21 cellular contexts compared by ENCODE assay signal in genomic region chr3:62644493-62644892, GRCh38.
"Had no signal": no experiment of that assay in that cellular context is flagged by ENCODE, and none has a peak within 500 bp of the region (broad histone marks: within the 10 kb centered on the region; RNA-seq: fewer than 3 reads in every experiment).

No MANE protein-coding gene starts in this region.

- H3K4me3 ChIP-seq: MG63, PC-9, SJCRH30, SK-N-MC had no signal

- H3K4me2 ChIP-seq: KMS-11, PC-9 had no signal

- H3K27ac ChIP-seq: KMS-11, PC-9, RWPE1, SJCRH30, SK-N-MC had no signal

- DNase-seq: Karpas-422, KBM-7, MG63, NCI-H1048, NCI-H1694 treated with DMSO at 0.1 percent for 48 hours, NCI-H187 treated with DMSO at 0.1 percent for 48 hours, NCI-H2171 treated with DMSO at 0.1 percent for 48 hours, NCI-H2227 treated with DMSO at 0.1 percent for 48 hours, NCI-H446, NCI-H524 treated with DMSO at 0.1 percent for 48 hours, NCI-H526 treated with DMSO at 0.1 percent for 48 hours, PC-9, SHP77, SIG-M5, SJCRH30 had no signal

- H3K9ac ChIP-seq: KMS-11 had no signal

- H3K36me3 ChIP-seq: MG63, SJCRH30 had no signal

- ATAC-seq: Panc1, Right ventricle myocardium inferior, SK-N-SH treated with all-trans-retinoic acid at 6 μM for 48 hours had no signal

- H3K27me3 ChIP-seq: MG63, SJCRH30 had no signal

- H3K9me3 ChIP-seq: MG63, SJCRH30 had no signal

- H2AFZ ChIP-seq: PC-9 had no signal

- H3K4me1 ChIP-seq: SJCRH30 had no signal
